In genomic region chr6:135692426-135692825, GRCh38 we compare ENCODE assay signal across 15 cellular contexts.
DNase-seq lines count a peak whose midpoint lies in the region.
"Had no signal": no experiment of that assay in that cellular context is flagged by ENCODE, and none has a peak within 500 bp of the region (broad histone marks: within the 10 kb centered on the region; RNA-seq: fewer than 3 reads in every experiment).

No MANE protein-coding gene starts in this region.

- DNase-seq in EL = peak; percentile 51
- DNase-seq in LHCN-M2 (ENCODE audit: low read depth) = peak; percentile 35
- DNase-seq in myocyte (ENCODE audit: low read depth) = peak; percentile 53
- no peak for DNase-seq in NCI-H2171 treated with DMSO at 0.1 percent for 48 hours (lab: John Stamatoyannopoulos, UW)
- no peak for DNase-seq in HCEC 1CT
- no peak for DNase-seq in iPS-NIHi7 (ENCODE audit: extremely low spot score)
- DNase-seq: C1 segment of cervical spinal cord; Calu3; CD4-positive, alpha-beta memory T cell; COR-L47; DMS53; DMS79 treated with DMSO at 0.1 percent for 48 hours; GDM1; H9; HFFc6 had no signal

Comparison
In these comparisons a context has a peak if more than half of its experiments do, and no peak if none do; other contexts are left out.
1. DNase-seq: peak in EL (single experiment), LHCN-M2 (single experiment) and myocyte (single experiment); none in NCI-H2171 treated with DMSO at 0.1 percent for 48 hours (single experiment), HCEC 1CT (single experiment) and iPS-NIHi7 (single experiment).